8 cellular contexts compared by ENCODE assay signal in genomic region chr7:28955723-28956607, GRCh38. TPM values are rescaled to one million over a fixed set of nuclear protein-coding genes. Genes with fewer than 3 reads are reported as not detected.
A peak's percentile ranks its signal among the peaks of the same experiment; 100 is the strongest.
DNase-seq lines count a peak whose midpoint lies in the region; ATAC-seq and TF ChIP-seq lines count a peak whose summit lies in the region.

No MANE protein-coding gene starts in this region.

- 33% methylated on average over 104 of the region's 104 CpGs for WGBS in ectodermal cell, 2 experiments

- H4K20me1 ChIP-seq in PC-3 (ENCODE audit: low read length): no peaks in the 10 kb centered on the region
- H4K20me1 ChIP-seq in Karpas-422 (ENCODE audit: insufficient read depth, low read depth, low read length): no peaks in the 10 kb centered on the region

- no peaks in the 10 kb centered on the region for H3K36me3 ChIP-seq in PC-3 (ENCODE audit: low read depth, low read length)
- H3K36me3 ChIP-seq in ectodermal cell (ENCODE audit: control insufficient read depth, insufficient read depth, low read length): no peaks in the 10 kb centered on the region
- no peaks in the 10 kb centered on the region for H3K36me3 ChIP-seq in lower lobe of right lung
- H3K36me3 ChIP-seq in stomach smooth muscle (ENCODE audit: control insufficient read depth in 2 of 2, insufficient read depth in 2 of 2, low read length in 2 of 2): no peaks in the 10 kb centered on the region
- no peaks in the 10 kb centered on the region for H3K36me3 ChIP-seq in Karpas-422 (ENCODE audit: insufficient read depth, low read length)

- H2AFZ ChIP-seq in PC-3 (ENCODE audit: low read length) (peak overlapping the region; percentile 90), Karpas-422 (ENCODE audit: low read length) (no peak overlapping the region)

- H3K27me3 ChIP-seq in AG04450 (ENCODE audit: control insufficient read depth, insufficient read depth, low read length): peaks cover 58% of the 10 kb centered on the region
- no peaks in the 10 kb centered on the region for H3K27me3 ChIP-seq in PC-3 (ENCODE audit: low read length)
- H3K27me3 ChIP-seq in ectodermal cell (ENCODE audit: control insufficient read depth, insufficient read depth, low read length, poor library complexity, severe bottlenecking): peaks cover 40% of the 10 kb centered on the region
- H3K27me3 ChIP-seq in lower lobe of right lung (ENCODE audit: low read depth): peaks cover 38% of the 10 kb centered on the region
- H3K27me3 ChIP-seq in stomach smooth muscle (ENCODE audit: control insufficient read depth in 1 of 2, insufficient read depth in 2 of 2, low read length in 2 of 2): peaks cover 23 to 35% of the 10 kb centered on the region in 2 donors
- H3K27me3 ChIP-seq in Karpas-422 (ENCODE audit: low read length): peaks cover 3% of the 10 kb centered on the region; the same call in 1 of the 2 replicates

- no TSS peak for BruUV-seq in PC-3 (replicated peaks; lab: Mats Ljungman, UMichigan)

- H3K9me2 ChIP-seq in PC-3 (replicated peaks; ENCODE audit: low read length): no peaks in the 10 kb centered on the region
- no peaks in the 10 kb centered on the region for H3K9me2 ChIP-seq in Karpas-422 (replicated peaks; ENCODE audit: insufficient read depth, low read length)

- CTCF ChIA-PET in AG04450 (lab: Charles Lee) (interaction anchor here (0.7 to 3.1 kb wide), 19 partner anchors 12 to 151 kb away, joined by 3 to 18 read pairs (median 4); no protein-coding TSS in a partner anchor), PC-3 (lab: Charles Lee) (interaction anchor here (0.6 to 1.6 kb wide), 16 partner anchors 13 to 453 kb away, joined by 3 to 47 read pairs (median 6); no protein-coding TSS in a partner anchor)

- DNase-seq in AG04450 (ENCODE audit: low read depth, low spot score) (no peak), GM13976 (ENCODE audit: low spot score) (peak; percentile 64), PC-3 (peak; percentile 80), lower lobe of right lung (peak; percentile 90), AML-193 (lab: John Stamatoyannopoulos, UW) (no peak), Karpas-422 (no peak)

- 0 out of 2 replicates have a peak, but pooled peaks cover 9% of the 10 kb centered on the region for H3K4me1 ChIP-seq in PC-3 (ENCODE audit: insufficient read depth, low read length)
- peaks cover 11% of the 10 kb centered on the region for H3K4me1 ChIP-seq in ectodermal cell (ENCODE audit: control insufficient read depth, insufficient read depth, low read length)
- H3K4me1 ChIP-seq in lower lobe of right lung: peaks cover 54% of the 10 kb centered on the region
- H3K4me1 ChIP-seq in stomach smooth muscle (ENCODE audit: control insufficient read depth, insufficient read depth, low read length): peaks cover 40% of the 10 kb centered on the region
- no peaks in the 10 kb centered on the region for H3K4me1 ChIP-seq in Karpas-422 (ENCODE audit: low read length)

- H3K4me3 ChIP-seq in AG04450 (ENCODE audit: low read depth, low read length) (peak overlapping the region; percentile 10; the same call in 1 of the 2 replicates), PC-3 (ENCODE audit: low read length) (peak overlapping the region; percentile 80), ectodermal cell (ENCODE audit: insufficient read depth, low read depth, low read length) (peak overlapping the region; percentile 52), lower lobe of right lung (peak overlapping the region; percentile 57), stomach smooth muscle (ENCODE audit: low read length in 2 of 2) (peak overlapping the region; percentile 59 to 75), Karpas-422 (ENCODE audit: low read length) (no peak overlapping the region)

- H3K27ac ChIP-seq in AG04450 (ENCODE audit: low read depth, low read length): no peak overlapping the region
- H3K27ac ChIP-seq in PC-3 (ENCODE audit: low read length): no peak overlapping the region
- H3K27ac ChIP-seq in ectodermal cell (ENCODE audit: insufficient read depth, low read depth, low read length, poor library complexity, severe bottlenecking): no peak overlapping the region
- H3K27ac ChIP-seq in lower lobe of right lung: peak overlapping the region; percentile 74
- H3K27ac ChIP-seq in stomach smooth muscle (ENCODE audit: low read length): no peak overlapping the region
- no peak overlapping the region for H3K27ac ChIP-seq in Karpas-422 (ENCODE audit: low read length)

- ATAC-seq in PC-3 (peak; percentile 64), lower lobe of right lung (peak; percentile 83 to 87)

- H3F3A ChIP-seq in PC-3 (ENCODE audit: low read length, unreplicated experiment): no peaks in the 10 kb centered on the region

- H3K79me2 ChIP-seq in PC-3 (ENCODE audit: low read length) (no peaks in the 10 kb centered on the region), Karpas-422 (ENCODE audit: low read length) (no peaks in the 10 kb centered on the region)

- intact Hi-C loops in PC-3 (cut with micrococcal nuclease) (loop anchor here (1.0 to 2.0 kb wide), 4 partner anchors 29 to 353 kb away; no protein-coding TSS in a partner anchor), lower lobe of right lung (cut with DNase I) (no loop called here)

- H3K9ac ChIP-seq in PC-3 (ENCODE audit: low read length): peak overlapping the region; percentile 41; the same call in 1 of the 2 replicates
- no peak overlapping the region for H3K9ac ChIP-seq in stomach smooth muscle (ENCODE audit: low read length in 2 of 2)
- H3K9ac ChIP-seq in Karpas-422 (ENCODE audit: low read length): no peak overlapping the region

- POLR2A ChIA-PET in AG04450 (lab: Yijun Ruan, JAX) (no interaction called here), PC-3 (lab: Charles Lee; ENCODE audit: unreplicated experiment) (no interaction called here)

- H3K9me3 ChIP-seq in AG04450 (ENCODE audit: control insufficient read depth, insufficient read depth, low read length) (peaks cover 20% of the 10 kb centered on the region; the same call in 1 of the 2 replicates), PC-3 (ENCODE audit: low read length) (no peaks in the 10 kb centered on the region), ectodermal cell (ENCODE audit: control insufficient read depth, low read length) (no peaks in the 10 kb centered on the region), lower lobe of right lung (no peaks in the 10 kb centered on the region), stomach smooth muscle (ENCODE audit: control insufficient read depth in 2 of 2, low read length in 2 of 2) (no peaks in the 10 kb centered on the region), Karpas-422 (ENCODE audit: low read length) (no peaks in the 10 kb centered on the region; the same call in 1 of the 2 replicates)

- in situ Hi-C loops in GM13976 (cut with MboI; ENCODE audit: low sequenced_read_pairs, unreplicated experiment): no loop called here

- H3K4me2 ChIP-seq in PC-3 (ENCODE audit: low read length): peak overlapping the region; percentile 95
- H3K4me2 ChIP-seq in Karpas-422 (ENCODE audit: low read depth, low read length, poor library complexity, severe bottlenecking): no peak overlapping the region

- peak; percentile 46 for TF ChIP-seq CTCF in AG04450 (IDR thresholded peaks at IDR 0.05; ENCODE audit: low read depth, low read length)
- peak; percentile 38 for TF ChIP-seq CTCF in GM13976 (IDR thresholded peaks at IDR 0.05; ENCODE audit: borderline replicate concordance, control extremely low read depth, extremely low read depth, insufficient read depth, missing control alignments)
- peak; percentile 58 for TF ChIP-seq CTCF in PC-3 (conservative IDR thresholded peaks at IDR 0.05; ENCODE audit: low read depth, low read length)
- peak; percentile 61 for TF ChIP-seq CTCF in lower lobe of right lung (IDR thresholded peaks at IDR 0.05)

RNA-seq across cellular contexts. Expression of gene TRIL, which starts 2.2 kb away (rescaled TPM):
- polyA plus RNA-seq in AG04450 (2011; rRNA removed): 0.15 and 0.16 TPM in 2 replicates
- 0.05 and 0.09 TPM in 2 replicates for polyA minus RNA-seq in AG04450 (2011; rRNA and poly(A)+ RNA removed)
- total RNA-seq in PC-3 (2014; rRNA removed): 0.12 and 0.29 TPM in 2 replicates
- polyA plus RNA-seq in ectodermal cell (2013, experiment 1 of 4): 17.8 TPM
- polyA plus RNA-seq in ectodermal cell (2013, experiment 2 of 4): 21.9 TPM
- polyA plus RNA-seq in ectodermal cell (2013, experiment 3 of 4): 15.8 TPM
- polyA plus RNA-seq in ectodermal cell (2013, experiment 4 of 4): 19.0 TPM
- total RNA-seq in lower lobe of right lung: 6.4 TPM
- total RNA-seq in Karpas-422 (2014; rRNA removed; shearing (Covaris generic); ENCODE audit: low replicate concordance): not detected in 2 replicates

Comparison
In these comparisons a context has a peak if more than half of its experiments do, and no peak if none do; other contexts are left out.
1. DNase-seq: peak in GM13976 (single experiment), PC-3 (single experiment) and lower lobe of right lung (single experiment); none in AG04450 (single experiment), AML-193 (0 of 2) and Karpas-422 (single experiment).
2. Peak in every context shown above with its lines, with median percentiles within 50 percentile points of each other: CTCF ChIP-seq.